ENCODE assay signal across 1 cellular context in the genomic region with DNA sequence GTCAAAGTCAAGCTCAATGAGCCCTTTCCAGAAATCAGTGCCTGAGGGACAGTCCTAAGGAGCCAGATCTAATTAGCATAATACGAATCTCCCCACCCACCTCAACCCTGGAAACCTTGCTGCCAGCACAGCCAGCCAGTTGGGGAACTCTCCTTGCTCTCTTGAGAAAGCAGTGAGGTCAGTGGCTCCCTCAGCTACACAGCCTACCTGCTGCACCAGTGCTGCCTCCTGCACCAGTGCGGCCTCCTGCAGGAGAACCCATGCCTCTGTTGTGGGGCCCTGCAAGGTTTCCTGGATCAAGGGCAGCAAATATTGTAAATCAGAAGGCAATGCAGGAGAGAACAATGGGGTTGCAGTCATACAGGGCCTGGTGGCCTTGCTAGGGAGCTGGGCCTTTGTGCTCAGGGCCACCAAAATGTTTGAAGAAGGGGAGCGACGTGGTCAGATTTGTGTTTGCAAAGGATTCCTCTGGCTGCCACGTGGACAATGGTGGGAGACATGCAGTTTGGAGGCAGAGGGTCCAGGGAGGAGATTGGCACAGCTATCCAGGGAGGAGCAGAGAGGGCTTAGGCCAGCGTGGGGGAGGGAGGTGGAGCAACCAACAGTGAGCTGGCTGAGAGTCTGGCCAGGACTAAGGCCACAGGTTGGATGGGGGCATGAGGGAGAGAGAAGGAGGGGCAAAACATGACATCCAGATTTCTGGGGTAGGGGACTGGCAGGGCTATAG.
TF ChIP-seq lines count a peak whose summit lies in the region.

No MANE protein-coding gene starts in this region.

TF ChIP-seq in HepG2, 621 proteins besides CTCF, POLR2A, EP300 and RAD21 (continued from another document):
- TF ChIP-seq, protein P1, sequence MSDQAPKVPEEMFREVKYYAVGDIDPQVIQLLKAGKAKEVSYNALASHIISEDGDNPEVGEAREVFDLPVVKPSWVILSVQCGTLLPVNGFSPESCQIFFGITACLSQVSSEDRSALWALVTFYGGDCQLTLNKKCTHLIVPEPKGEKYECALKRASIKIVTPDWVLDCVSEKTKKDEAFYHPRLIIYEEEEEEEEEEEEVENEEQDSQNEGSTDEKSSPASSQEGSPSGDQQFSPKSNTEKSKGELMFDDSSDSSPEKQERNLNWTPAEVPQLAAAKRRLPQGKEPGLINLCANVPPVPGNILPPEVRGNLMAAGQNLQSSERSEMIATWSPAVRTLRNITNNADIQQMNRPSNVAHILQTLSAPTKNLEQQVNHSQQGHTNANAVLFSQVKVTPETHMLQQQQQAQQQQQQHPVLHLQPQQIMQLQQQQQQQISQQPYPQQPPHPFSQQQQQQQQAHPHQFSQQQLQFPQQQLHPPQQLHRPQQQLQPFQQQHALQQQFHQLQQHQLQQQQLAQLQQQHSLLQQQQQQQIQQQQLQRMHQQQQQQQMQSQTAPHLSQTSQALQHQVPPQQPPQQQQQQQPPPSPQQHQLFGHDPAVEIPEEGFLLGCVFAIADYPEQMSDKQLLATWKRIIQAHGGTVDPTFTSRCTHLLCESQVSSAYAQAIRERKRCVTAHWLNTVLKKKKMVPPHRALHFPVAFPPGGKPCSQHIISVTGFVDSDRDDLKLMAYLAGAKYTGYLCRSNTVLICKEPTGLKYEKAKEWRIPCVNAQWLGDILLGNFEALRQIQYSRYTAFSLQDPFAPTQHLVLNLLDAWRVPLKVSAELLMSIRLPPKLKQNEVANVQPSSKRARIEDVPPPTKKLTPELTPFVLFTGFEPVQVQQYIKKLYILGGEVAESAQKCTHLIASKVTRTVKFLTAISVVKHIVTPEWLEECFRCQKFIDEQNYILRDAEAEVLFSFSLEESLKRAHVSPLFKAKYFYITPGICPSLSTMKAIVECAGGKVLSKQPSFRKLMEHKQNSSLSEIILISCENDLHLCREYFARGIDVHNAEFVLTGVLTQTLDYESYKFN (CRISPR knock-in tag; conservative IDR thresholded peaks at IDR 0.05): no peak
